ENCODE assay signal across 17 cellular contexts in genomic region chr7:18212788-18213187, GRCh38.
DNase-seq lines count a peak whose midpoint lies in the region; ATAC-seq, FAIRE-seq and TF ChIP-seq lines count a peak whose summit lies in the region.
"Had no signal": no experiment of that assay in that cellular context is flagged by ENCODE, and none has a peak within 500 bp of the region (broad histone marks: within the 10 kb centered on the region; RNA-seq: fewer than 3 reads in every experiment).

No MANE protein-coding gene starts in this region.

- H3K4me3 ChIP-seq in BJ (ENCODE audit: low read depth, low read length) (no peak overlapping the region), suprapubic skin (no peak overlapping the region)
- H3K4me3 ChIP-seq: upper lobe of right lung had no signal

- POLR2A ChIA-PET in BJ (lab: Charles Lee): no interaction called here

- no peak for TF ChIP-seq POLR2A in suprapubic skin (IDR thresholded peaks at IDR 0.05)

- TF ChIP-seq CTCF in BJ (IDR thresholded peaks at IDR 0.05; ENCODE audit: insufficient read depth, low read depth, low read length) (no peak), suprapubic skin (IDR thresholded peaks at IDR 0.05) (no peak), type B pancreatic cell (conservative IDR thresholded peaks at IDR 0.05) (no peak)

- FAIRE-seq in islet of Langerhans (lab: Jason Lieb, UNC): peak; percentile 98

- ATAC-seq in GM19397 (IDR thresholded peaks at IDR 0.05; ENCODE audit: unreplicated experiment) (no peak), GM18498 (IDR thresholded peaks at IDR 0.05; ENCODE audit: unreplicated experiment) (no peak)
- ATAC-seq: activated T-cell treated with anti-CD3 and anti-CD28 coated beads, Interleukin-2, amount 50 U/mL, for 4 hours; upper lobe of right lung had no signal

- H3K36me3 Mint-ChIP-seq in type B pancreatic cell: no peaks in the 10 kb centered on the region
- H3K36me3 Mint-ChIP-seq: CD4-positive, CD25-positive, alpha-beta regulatory T cell had no signal

- H3K27ac ChIP-seq in suprapubic skin: no peak overlapping the region
- H3K27ac ChIP-seq: upper lobe of right lung had no signal

- H3K36me3 ChIP-seq in BJ (ENCODE audit: control insufficient read depth, insufficient read depth, low read length) (no peaks in the 10 kb centered on the region), suprapubic skin (no peaks in the 10 kb centered on the region)
- H3K36me3 ChIP-seq: upper lobe of right lung had no signal

- H3K4me1 Mint-ChIP-seq in type B pancreatic cell (ENCODE audit: unreplicated experiment): peaks cover 20% of the 10 kb centered on the region
- H3K4me1 Mint-ChIP-seq: activated CD4-positive, alpha-beta T cell treated with anti-CD3 and anti-CD28 coated beads, Interleukin-2, amount 10 ng/mL, durations not matched to agents 7 days and 5 days; CD4-positive, CD25-positive, alpha-beta regulatory T cell had no signal

- CTCF ChIA-PET in BJ (lab: Yijun Ruan, JAX): no interaction called here

- peaks cover 4% of the 10 kb centered on the region for H3K9me3 Mint-ChIP-seq in type B pancreatic cell
- H3K9me3 Mint-ChIP-seq: activated CD4-positive, alpha-beta T cell treated with anti-CD3 and anti-CD28 coated beads, Interleukin-2, amount 10 ng/mL, durations not matched to agents 7 days and 5 days; activated T-cell treated with anti-CD3 and anti-CD28 coated beads, Interleukin-2, amount 50 U/mL, for 4 hours had no signal

- no peak overlapping the region for H3K27ac Mint-ChIP-seq in type B pancreatic cell
- H3K27ac Mint-ChIP-seq: activated CD4-positive, alpha-beta T cell treated with anti-CD3 and anti-CD28 coated beads, Interleukin-2, amount 10 ng/mL, durations not matched to agents 7 days and 5 days; CD4-positive, CD25-positive, alpha-beta regulatory T cell had no signal

- H3K27me3 Mint-ChIP-seq in type B pancreatic cell: peaks cover 6% of the 10 kb centered on the region
- H3K27me3 Mint-ChIP-seq: CD4-positive, CD25-positive, alpha-beta regulatory T cell had no signal

- DNase-seq in BJ (ENCODE audit: low read depth): peak; percentile 26
- DNase-seq in NCI-H2171 treated with DMSO at 0.1 percent for 48 hours (lab: John Stamatoyannopoulos, UW): peak; percentile 66
- DNase-seq in brain pericyte (ENCODE audit: low read depth, low spot score): peak; percentile 29
- no peak for DNase-seq in suprapubic skin (ENCODE audit: low spot score in 2 of 2)
- DNase-seq in type B pancreatic cell (ENCODE audit: extremely low spot score, unreplicated experiment): no peak
- DNase-seq: activated CD4-positive, alpha-beta T cell treated with anti-CD3 and anti-CD28 coated beads, Interleukin-2, amount 10 ng/mL, durations not matched to agents 7 days and 5 days; activated T-cell treated with anti-CD3 and anti-CD28 coated beads, Interleukin-2, amount 50 U/mL, for 4 hours; aorta; CD4-positive, CD25-positive, alpha-beta regulatory T cell; effector CD4-positive, alpha-beta T cell; glutamatergic neuron; H7; T-helper 9 cell; upper lobe of right lung had no signal

- no peak overlapping the region for H3K4me3 Mint-ChIP-seq in type B pancreatic cell
- H3K4me3 Mint-ChIP-seq: activated CD4-positive, alpha-beta T cell treated with anti-CD3 and anti-CD28 coated beads, Interleukin-2, amount 10 ng/mL, durations not matched to agents 7 days and 5 days; activated T-cell treated with anti-CD3 and anti-CD28 coated beads, Interleukin-2, amount 50 U/mL, for 4 hours; CD4-positive, CD25-positive, alpha-beta regulatory T cell had no signal

- no peaks in the 10 kb centered on the region for H3K9me3 ChIP-seq in suprapubic skin
- H3K9me3 ChIP-seq: upper lobe of right lung had no signal

- TF ChIP-seq EP300 in suprapubic skin (IDR thresholded peaks at IDR 0.05): no peak

- 31% methylated on average over 1 of the region's 1 CpG for WGBS in suprapubic skin

- H3K4me1 ChIP-seq in suprapubic skin: no peaks in the 10 kb centered on the region
- H3K4me1 ChIP-seq: upper lobe of right lung had no signal

- H3K27me3 ChIP-seq in BJ (ENCODE audit: control insufficient read depth, insufficient read depth, low read length): no peaks in the 10 kb centered on the region
- no peaks in the 10 kb centered on the region for H3K27me3 ChIP-seq in suprapubic skin
- H3K27me3 ChIP-seq: upper lobe of right lung had no signal

Comparison
In these comparisons a context has a peak if more than half of its experiments do, and no peak if none do; other contexts are left out.
1. DNase-seq: peak in BJ (single experiment), NCI-H2171 treated with DMSO at 0.1 percent for 48 hours (single experiment) and brain pericyte (single experiment); none in suprapubic skin (0 of 2) and type B pancreatic cell (single experiment).